ENCODE assay signal across 20 cellular contexts in genomic region chr10:2909921-2910320, GRCh38.
DNase-seq lines count a peak whose midpoint lies in the region; FAIRE-seq and TF ChIP-seq lines count a peak whose summit lies in the region.
"Had no signal": no experiment of that assay in that cellular context is flagged by ENCODE, and none has a peak within 500 bp of the region (broad histone marks: within the 10 kb centered on the region; RNA-seq: fewer than 3 reads in every experiment).

No MANE protein-coding gene starts in this region.

- H3K4me2 ChIP-seq in Karpas-422 (ENCODE audit: low read depth, low read length, poor library complexity, severe bottlenecking) (no peak overlapping the region), H1 (ENCODE audit: insufficient read depth in 1 of 2, low read depth in 2 of 2, low read length in 2 of 2) (no peak overlapping the region)
- H3K4me2 ChIP-seq: A549 had no signal

- no peak overlapping the region for H2BK20ac ChIP-seq in H1 (ENCODE audit: low read length)

- H3K4me1 ChIP-seq in Karpas-422 (ENCODE audit: low read length), result peaks cover 28% of the 10 kb centered on the region
- no peaks in the 10 kb centered on the region; a peak in 2 of 7 replicates for H3K4me1 ChIP-seq in H1 (replicated peaks in 1 of 4; ENCODE audit: control insufficient read depth in 3 of 4, insufficient read depth in 4 of 4, low read length in 3 of 4)
- H3K4me1 ChIP-seq: A549, Caco-2 had no signal

- no peaks in the 10 kb centered on the region for H3K9me2 ChIP-seq in Karpas-422 (replicated peaks; ENCODE audit: insufficient read depth, low read length)

- DNase-seq in HL-60 (ENCODE audit: low read depth in 1 of 2, low spot score in 1 of 2), result no peak
- no peak for DNase-seq in Karpas-422
- no peak for DNase-seq in H1 (ENCODE audit: low read depth in 1 of 2, low spot score in 2 of 2)
- DNase-seq in head of caudate nucleus, result no peak
- DNase-seq in caudate nucleus (lab: John Stamatoyannopoulos, UW), result no peak
- DNase-seq in C1 segment of cervical spinal cord (lab: John Stamatoyannopoulos, UW), result no peak
- DNase-seq: 8988T; ACHN; Caco-2; CD4-positive, CD25-positive, alpha-beta regulatory T cell; CD8-positive, alpha-beta T cell; DMS153; EL; GDM1; GM23248; H9 had no signal

- H4K8ac ChIP-seq in H1 (ENCODE audit: extremely low read depth, insufficient read depth, low read length), result no peak overlapping the region

- no peak overlapping the region for H3K56ac ChIP-seq in H1 (replicated peaks; ENCODE audit: insufficient read length, low read depth, low read length)

- no peak overlapping the region for H3K4ac ChIP-seq in H1 (replicated peaks; ENCODE audit: insufficient read length, low read depth, low read length)

- H4K91ac ChIP-seq in H1 (replicated peaks; ENCODE audit: insufficient read length, low read length), result no peak overlapping the region

- H2AK5ac ChIP-seq in H1 (ENCODE audit: low read depth, low read length), result no peak overlapping the region

- H4K20me1 ChIP-seq in Karpas-422 (ENCODE audit: insufficient read depth, low read depth, low read length), result no peaks in the 10 kb centered on the region
- H4K20me1 ChIP-seq in H1 (replicated peaks in 1 of 2; ENCODE audit: control insufficient read depth in 1 of 2, insufficient read depth in 2 of 2, low read length in 2 of 2), result peaks cover 0 to 2% of the 10 kb centered on the region in 2 experiments

- H3K9me3 ChIP-seq in Karpas-422 (ENCODE audit: low read length), result no peaks in the 10 kb centered on the region
- no peaks in the 10 kb centered on the region for H3K9me3 ChIP-seq in H1 (ENCODE audit: insufficient read depth in 2 of 2, low read depth in 1 of 2, low read length in 1 of 2)
- H3K9me3 ChIP-seq: A549, Caco-2 had no signal

- H3K27me3 ChIP-seq in HL-60 (ENCODE audit: insufficient read depth, poor library complexity, severe bottlenecking), result no peaks in the 10 kb centered on the region
- H3K27me3 ChIP-seq in Karpas-422 (ENCODE audit: low read length), result no peaks in the 10 kb centered on the region
- no peaks in the 10 kb centered on the region for H3K27me3 ChIP-seq in H1 (replicated peaks in 1 of 4; ENCODE audit: control insufficient read depth in 3 of 4, extremely low read depth in 1 of 4, insufficient read depth in 3 of 4, low read length in 3 of 4)

- H3K36me3 ChIP-seq in Karpas-422 (ENCODE audit: insufficient read depth, low read length) (no peaks in the 10 kb centered on the region), H1 (ENCODE audit: control insufficient read depth in 2 of 4, insufficient read depth in 4 of 4, low read length in 3 of 4) (no peaks in the 10 kb centered on the region)

- H3K18ac ChIP-seq in H1 (ENCODE audit: extremely low read depth, low read length), result no peak overlapping the region

- H2BK120ac ChIP-seq in H1 (replicated peaks; ENCODE audit: low read depth, low read length), result no peak overlapping the region

- no peaks in the 10 kb centered on the region for H3K79me2 ChIP-seq in Karpas-422 (ENCODE audit: low read length)
- H3K79me2 ChIP-seq in H1 (ENCODE audit: control insufficient read depth in 1 of 2, insufficient read depth in 2 of 2, low read length in 2 of 2), result no peaks in the 10 kb centered on the region

- POLR2A ChIA-PET in H1 (lab: Charles Lee; ENCODE audit: partially characterized antibody), result no interaction called here

- H3K4me3 ChIP-seq in HL-60 (replicated peaks; ENCODE audit: insufficient read depth, low read length) (no peak overlapping the region), Karpas-422 (ENCODE audit: low read length) (no peak overlapping the region), H1 (ENCODE audit: extremely low read depth in 1 of 4, insufficient read depth in 2 of 4, low read depth in 3 of 4, low read length in 4 of 4) (no peak overlapping the region)
- H3K4me3 ChIP-seq: A549, GM12878, GM23248 had no signal

- WGBS in H1 (ENCODE audit: extremely low coverage in 1 of 2, insufficient coverage in 1 of 2, insufficient read length in 1 of 2, insufficient replicate concordance in 2 of 2, low coverage in 1 of 2, low lambda C conversion rate in 2 of 2, missing lambda C conversion rate in 1 of 2), 2 experiments, result 79% methylated on average over 5 of the region's 5 CpGs; no CpG with 5 or more reads in 1 of the 2 experiments

- H3K23ac ChIP-seq in H1 (ENCODE audit: insufficient read length), result no peak overlapping the region

- no peak overlapping the region for H3K14ac ChIP-seq in H1 (ENCODE audit: insufficient read length)

- intact Hi-C loops in head of caudate nucleus (cut with DNase I), result no loop called here

- TF ChIP-seq EP300 in H1 (IDR thresholded peaks at IDR 0.05; ENCODE audit: borderline replicate concordance in 1 of 2, low read depth in 2 of 2, low read length in 2 of 2), result no peak

- H3K9ac ChIP-seq in Karpas-422 (ENCODE audit: low read length) (no peak overlapping the region), H1 (replicated peaks in 1 of 4; ENCODE audit: extremely low read depth in 1 of 4, low read depth in 3 of 4, low read length in 3 of 4) (no peak overlapping the region)
- H3K9ac ChIP-seq: GM23248 had no signal

- H3K23me2 ChIP-seq in H1 (ENCODE audit: low read depth, low read length), result peaks cover 8% of the 10 kb centered on the region

- H2BK12ac ChIP-seq in H1 (ENCODE audit: low read depth, low read length), result no peak overlapping the region

- H3K79me1 ChIP-seq in H1 (ENCODE audit: low read depth, low read length), result no peaks in the 10 kb centered on the region

- no peak for TF ChIP-seq POLR2A in H1 (IDR thresholded peaks at IDR 0.05; ENCODE audit: control extremely low read depth in 1 of 2, low read depth in 2 of 2, low read length in 2 of 2)

- H3K27ac ChIP-seq in HL-60 (replicated peaks) (peak overlapping the region; percentile 93), Karpas-422 (ENCODE audit: low read length) (no peak overlapping the region), H1 (ENCODE audit: low read depth, low read length) (no peak overlapping the region), caudate nucleus (ENCODE audit: low read depth, low read length) (no peak overlapping the region)
- H3K27ac ChIP-seq: A549, C4-2B, GM23248 had no signal

- peak overlapping the region; percentile 98 for H2AFZ ChIP-seq in Karpas-422 (ENCODE audit: low read length)
- H2AFZ ChIP-seq in H1 (ENCODE audit: low read length), result 0 out of 2 replicates have a peak overlapping the region, but pooled peaks have one; percentile 11
- H2AFZ ChIP-seq: GM23248 had no signal

- no peak overlapping the region for H2BK5ac ChIP-seq in H1 (ENCODE audit: low read depth, low read length)

- CTCF ChIA-PET in H1 (lab: Charles Lee; ENCODE audit: partially characterized antibody), result no interaction called here

- H4K5ac ChIP-seq in H1 (ENCODE audit: insufficient read length, low read depth, low read length), result no peak overlapping the region

- no peak for TF ChIP-seq RAD21 in H1 (IDR thresholded peaks at IDR 0.05 in 1 of 2, conservative IDR thresholded peaks at IDR 0.05 in 1 of 2; ENCODE audit: low read depth in 2 of 2, low read length in 2 of 2)

- no peak for FAIRE-seq in H1 (lab: Jason Lieb, UNC)
- FAIRE-seq: A549, GM12878, GM19239 had no signal

- TF ChIP-seq CTCF in HL-60 (IDR thresholded peaks at IDR 0.05; ENCODE audit: insufficient read depth, low read length) (no peak), H1 (IDR thresholded peaks at IDR 0.05; ENCODE audit: control extremely low read depth in 1 of 3, insufficient read depth in 1 of 3, low read depth in 1 of 3, low read length in 3 of 3) (no peak)

- no peak overlapping the region for H2BK15ac ChIP-seq in H1 (ENCODE audit: low read length)

TF ChIP-seq in H1, 55 proteins besides CTCF, POLR2A, EP300 and RAD21:
- TF ChIP-seq TEAD4 (IDR thresholded peaks at IDR 0.05; ENCODE audit: low read depth, low read length) (no peak), MAX (IDR thresholded peaks at IDR 0.05) (no peak), JUND (IDR thresholded peaks at IDR 0.05; ENCODE audit: low read length) (no peak), TAF1 (IDR thresholded peaks at IDR 0.05; ENCODE audit: low read depth, low read length) (no peak), CREB1 (IDR thresholded peaks at IDR 0.05) (no peak), KDM5A (IDR thresholded peaks at IDR 0.05; ENCODE audit: low read length) (no peak), POLR2AphosphoS5 (IDR thresholded peaks at IDR 0.05; ENCODE audit: low read depth, low read length) (no peak), NRF1 (IDR thresholded peaks at IDR 0.05; ENCODE audit: low read depth, low read length) (no peak), SIX5 (IDR thresholded peaks at IDR 0.05; ENCODE audit: low read depth, low read length) (no peak), BRCA1 (IDR thresholded peaks at IDR 0.05; ENCODE audit: low read depth, low read length) (no peak)
